21 cellular contexts compared by ENCODE assay signal in the genomic region with DNA sequence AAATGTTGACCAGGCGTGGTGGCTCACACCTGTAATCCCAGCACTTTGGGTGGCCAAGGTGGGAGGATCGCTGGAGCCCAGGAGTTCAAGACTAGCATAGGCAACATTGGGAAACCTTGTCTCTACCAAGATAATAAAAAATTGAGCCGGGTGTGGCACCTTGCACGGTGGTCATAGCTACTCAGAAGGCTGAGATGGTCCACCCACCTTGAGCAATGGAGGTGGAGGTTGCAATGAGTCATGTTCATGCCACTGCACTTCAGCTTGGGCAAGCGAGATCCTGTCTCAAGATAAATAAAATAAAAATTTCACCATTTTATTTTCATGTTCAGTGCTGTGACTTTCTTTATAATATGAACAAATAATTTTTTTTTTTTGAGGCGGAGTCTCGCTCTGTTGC. TPM values are rescaled to one million over a fixed set of nuclear protein-coding genes. Genes with fewer than 3 reads are reported as not detected.
DNase-seq lines count a peak whose midpoint lies in the region; ATAC-seq and TF ChIP-seq lines count a peak whose summit lies in the region.
"Had no signal": no experiment of that assay in that cellular context is flagged by ENCODE, and none has a peak within 500 bp of the region (broad histone marks: within the 10 kb centered on the region; RNA-seq: fewer than 3 reads in every experiment).

No MANE protein-coding gene starts in this region.

- peaks cover 36% of the 10 kb centered on the region for H3K36me3 Mint-ChIP-seq in activated CD8-positive, alpha-beta T cell treated with anti-CD3 and anti-CD28 coated beads for 36 hours (ENCODE audit: low read depth)
- peaks cover 40% of the 10 kb centered on the region for H3K36me3 Mint-ChIP-seq in activated CD8-positive, alpha-beta T cell treated with anti-CD3 and anti-CD28 coated beads, Interleukin-2, amount 10 ng/mL, durations not matched to agents 7 days and 5 days (ENCODE audit: low read depth)
- H3K36me3 Mint-ChIP-seq in activated T-helper 17 cell treated with anti-CD3 and anti-CD28 coated beads, Interleukin-2, amount 50 U/mL, for 72 hours (ENCODE audit: low read depth): peaks cover 57% of the 10 kb centered on the region
- peaks cover 83% of the 10 kb centered on the region for H3K36me3 Mint-ChIP-seq in stimulated activated effector memory CD8-positive, alpha-beta T cell treated with anti-CD3 and anti-CD28 coated beads, Interleukin-12 subunit alpha, Interleukin-12 subunit beta, amount 100 ng/mL, for 72 hours

- no peak overlapping the region for H3K4me3 Mint-ChIP-seq in activated CD8-positive, alpha-beta T cell treated with anti-CD3 and anti-CD28 coated beads for 36 hours
- no peak overlapping the region for H3K4me3 Mint-ChIP-seq in activated CD8-positive, alpha-beta T cell treated with anti-CD3 and anti-CD28 coated beads, Interleukin-2, amount 10 ng/mL, durations not matched to agents 7 days and 5 days
- no peak overlapping the region for H3K4me3 Mint-ChIP-seq in activated T-helper 17 cell treated with anti-CD3 and anti-CD28 coated beads, Interleukin-2, amount 50 U/mL, for 72 hours
- no peak overlapping the region for H3K4me3 Mint-ChIP-seq in stimulated activated effector memory CD8-positive, alpha-beta T cell treated with anti-CD3 and anti-CD28 coated beads, Interleukin-12 subunit alpha, Interleukin-12 subunit beta, amount 100 ng/mL, for 72 hours
- H3K4me3 Mint-ChIP-seq: memory B cell had no signal

- intact Hi-C loops in activated CD8-positive, alpha-beta T cell treated with anti-CD3 and anti-CD28 coated beads for 36 hours (cut with micrococcal nuclease): no loop called here

- H3K4me1 ChIP-seq in foreskin keratinocyte: peaks cover 6% of the 10 kb centered on the region

- H3K4me1 Mint-ChIP-seq in activated CD8-positive, alpha-beta T cell treated with anti-CD3 and anti-CD28 coated beads for 36 hours (ENCODE audit: low read depth): peaks cover 30% of the 10 kb centered on the region
- H3K4me1 Mint-ChIP-seq in activated CD8-positive, alpha-beta T cell treated with anti-CD3 and anti-CD28 coated beads, Interleukin-2, amount 10 ng/mL, durations not matched to agents 7 days and 5 days (ENCODE audit: low read depth): peaks cover 7% of the 10 kb centered on the region
- H3K4me1 Mint-ChIP-seq in activated T-helper 17 cell treated with anti-CD3 and anti-CD28 coated beads, Interleukin-2, amount 50 U/mL, for 72 hours: peaks cover 25% of the 10 kb centered on the region
- peaks cover 33% of the 10 kb centered on the region for H3K4me1 Mint-ChIP-seq in stimulated activated effector memory CD8-positive, alpha-beta T cell treated with anti-CD3 and anti-CD28 coated beads, Interleukin-12 subunit alpha, Interleukin-12 subunit beta, amount 100 ng/mL, for 72 hours

- H3K27ac ChIP-seq in foreskin keratinocyte: peak overlapping the region; percentile 38
- H3K27ac ChIP-seq: BLaER1 treated with 17β-estradiol and CSF1 and Interleukin-3, amounts not matched to agents 10 nM and 100 nM; heart right ventricle; spleen; vagina had no signal

- TF ChIP-seq CTCF in activated CD8-positive, alpha-beta T cell treated with anti-CD3 and anti-CD28 coated beads for 36 hours (IDR thresholded peaks at IDR 0.05): no peak
- TF ChIP-seq CTCF in foreskin keratinocyte (conservative IDR thresholded peaks at IDR 0.05): no peak

- CTCF ChIA-PET in activated CD8-positive, alpha-beta T cell treated with anti-CD3 and anti-CD28 coated beads for 36 hours (lab: Charles Lee): interaction anchor here (0.6 to 1.5 kb wide), 3 partner anchors 35 to 56 kb away, joined by 3 read pairs; no protein-coding TSS in a partner anchor
- CTCF ChIA-PET in activated CD8-positive, alpha-beta T cell treated with anti-CD3 and anti-CD28 coated beads, Interleukin-2, amount 10 ng/mL, durations not matched to agents 7 days and 5 days (lab: Charles Lee): interaction anchor here (1.6 kb wide), 1 partner anchor 15 kb away, joined by 5 read pairs; no protein-coding TSS in a partner anchor

- no peaks in the 10 kb centered on the region for H3K27me3 ChIP-seq in foreskin keratinocyte
- H3K27me3 ChIP-seq: BLaER1 treated with 17β-estradiol and CSF1 and Interleukin-3, amounts not matched to agents 10 nM and 100 nM; heart right ventricle; spleen; vagina had no signal

- POLR2A ChIA-PET in activated CD8-positive, alpha-beta T cell treated with anti-CD3 and anti-CD28 coated beads for 36 hours (lab: Charles Lee): interaction anchor here (0.7 kb wide), 1 partner anchor 29 kb away, joined by 4 read pairs; no protein-coding TSS in a partner anchor
- POLR2A ChIA-PET in activated CD8-positive, alpha-beta T cell treated with anti-CD3 and anti-CD28 coated beads, Interleukin-2, amount 10 ng/mL, durations not matched to agents 7 days and 5 days (lab: Charles Lee): no interaction called here

- no peaks in the 10 kb centered on the region for H3K27me3 Mint-ChIP-seq in activated CD8-positive, alpha-beta T cell treated with anti-CD3 and anti-CD28 coated beads for 36 hours
- no peaks in the 10 kb centered on the region for H3K27me3 Mint-ChIP-seq in activated CD8-positive, alpha-beta T cell treated with anti-CD3 and anti-CD28 coated beads, Interleukin-2, amount 10 ng/mL, durations not matched to agents 7 days and 5 days (ENCODE audit: low read depth)
- no peaks in the 10 kb centered on the region for H3K27me3 Mint-ChIP-seq in activated T-helper 17 cell treated with anti-CD3 and anti-CD28 coated beads, Interleukin-2, amount 50 U/mL, for 72 hours
- H3K27me3 Mint-ChIP-seq: memory B cell had no signal

- peak; percentile 73 for ATAC-seq in activated CD8-positive, alpha-beta T cell treated with anti-CD3 and anti-CD28 coated beads for 36 hours
- ATAC-seq in activated CD8-positive, alpha-beta T cell treated with anti-CD3 and anti-CD28 coated beads, Interleukin-2, amount 10 ng/mL, durations not matched to agents 7 days and 5 days: no peak
- peak; percentile 32 for ATAC-seq in activated T-helper 17 cell treated with anti-CD3 and anti-CD28 coated beads, Interleukin-2, amount 50 U/mL, for 72 hours (replicated peaks)
- ATAC-seq in foreskin keratinocyte: peak; percentile 92
- ATAC-seq in stimulated activated effector memory CD8-positive, alpha-beta T cell treated with anti-CD3 and anti-CD28 coated beads, Interleukin-12 subunit alpha, Interleukin-12 subunit beta, amount 100 ng/mL, for 72 hours: peak; percentile 65
- no peak for ATAC-seq in HG03108 (IDR thresholded peaks at IDR 0.05; ENCODE audit: unreplicated experiment)

- H3K9me3 Mint-ChIP-seq in activated CD8-positive, alpha-beta T cell treated with anti-CD3 and anti-CD28 coated beads for 36 hours: peaks cover 11% of the 10 kb centered on the region
- H3K9me3 Mint-ChIP-seq in activated CD8-positive, alpha-beta T cell treated with anti-CD3 and anti-CD28 coated beads, Interleukin-2, amount 10 ng/mL, durations not matched to agents 7 days and 5 days (ENCODE audit: insufficient read depth): peaks cover 13% of the 10 kb centered on the region
- no peaks in the 10 kb centered on the region for H3K9me3 Mint-ChIP-seq in activated T-helper 17 cell treated with anti-CD3 and anti-CD28 coated beads, Interleukin-2, amount 50 U/mL, for 72 hours
- H3K9me3 Mint-ChIP-seq in stimulated activated effector memory CD8-positive, alpha-beta T cell treated with anti-CD3 and anti-CD28 coated beads, Interleukin-12 subunit alpha, Interleukin-12 subunit beta, amount 100 ng/mL, for 72 hours: peaks cover 2% of the 10 kb centered on the region

- no peak overlapping the region for H3K27ac Mint-ChIP-seq in activated CD8-positive, alpha-beta T cell treated with anti-CD3 and anti-CD28 coated beads for 36 hours
- H3K27ac Mint-ChIP-seq in activated CD8-positive, alpha-beta T cell treated with anti-CD3 and anti-CD28 coated beads, Interleukin-2, amount 10 ng/mL, durations not matched to agents 7 days and 5 days: no peak overlapping the region
- H3K27ac Mint-ChIP-seq in activated T-helper 17 cell treated with anti-CD3 and anti-CD28 coated beads, Interleukin-2, amount 50 U/mL, for 72 hours: no peak overlapping the region
- no peak overlapping the region for H3K27ac Mint-ChIP-seq in stimulated activated effector memory CD8-positive, alpha-beta T cell treated with anti-CD3 and anti-CD28 coated beads, Interleukin-12 subunit alpha, Interleukin-12 subunit beta, amount 100 ng/mL, for 72 hours
- H3K27ac Mint-ChIP-seq: memory B cell had no signal

- no peak for DNase-seq in activated CD8-positive, alpha-beta T cell treated with anti-CD3 and anti-CD28 coated beads for 36 hours
- no peak for DNase-seq in activated CD8-positive, alpha-beta T cell treated with anti-CD3 and anti-CD28 coated beads, Interleukin-2, amount 10 ng/mL, durations not matched to agents 7 days and 5 days
- DNase-seq in foreskin keratinocyte (peak; percentile 55 to 79), iPS-NIHi7 (ENCODE audit: extremely low spot score) (no peak), glomerular visceral epithelial cell (ENCODE audit: extremely low spot score) (no peak)
- no peak for DNase-seq in stimulated activated effector memory CD8-positive, alpha-beta T cell treated with anti-CD3 and anti-CD28 coated beads, Interleukin-12 subunit alpha, Interleukin-12 subunit beta, amount 100 ng/mL, for 72 hours (ENCODE audit: low spot score in 2 of 2)
- DNase-seq: activated CD4-positive, alpha-beta T cell treated with anti-CD3 and anti-CD28 coated beads, Interleukin-2, amount 50 U/mL, for 1 hour; activated T-cell treated with anti-CD3 and anti-CD28 coated beads for 4 hours; effector CD8-positive, alpha-beta T cell; GOT3; heart right ventricle; NCI-H146; NCI-H345; SIG-M5; spleen; T-helper 1 cell had no signal

RNA-seq across cellular contexts. Expression of gene MAPK6, which starts 12.5 kb away (rescaled TPM):
- total RNA-seq in activated CD8-positive, alpha-beta T cell treated with anti-CD3 and anti-CD28 coated beads for 36 hours: 10 to 100 TPM; 40.5 to 42.2 TPM
- total RNA-seq in activated CD8-positive, alpha-beta T cell treated with anti-CD3 and anti-CD28 coated beads, Interleukin-2, amount 10 ng/mL, durations not matched to agents 7 days and 5 days: 10 to 100 TPM; 26.5 to 31.8 TPM
- 10 to 100 TPM; 36.5 to 62.3 TPM for total RNA-seq in activated T-helper 17 cell treated with anti-CD3 and anti-CD28 coated beads, Interleukin-2, amount 50 U/mL, for 72 hours
- 76.6 and 78.2 TPM in 2 replicates for total RNA-seq in foreskin keratinocyte
- polyA plus RNA-seq in foreskin keratinocyte: 16.6 and 19.8 TPM in 2 replicates

RNA-seq across cellular contexts. Expression of gene LEO1, which starts 60.0 kb away (rescaled TPM):
- total RNA-seq in activated CD8-positive, alpha-beta T cell treated with anti-CD3 and anti-CD28 coated beads for 36 hours: 10 to 100 TPM; 28.9 to 31.1 TPM
- 10 to 100 TPM; 30.3 to 33.4 TPM for total RNA-seq in activated CD8-positive, alpha-beta T cell treated with anti-CD3 and anti-CD28 coated beads, Interleukin-2, amount 10 ng/mL, durations not matched to agents 7 days and 5 days
- total RNA-seq in activated T-helper 17 cell treated with anti-CD3 and anti-CD28 coated beads, Interleukin-2, amount 50 U/mL, for 72 hours: 10 to 100 TPM; 22.7 to 31.7 TPM
- total RNA-seq in foreskin keratinocyte: 33.3 and 38.3 TPM in 2 replicates
- polyA plus RNA-seq in foreskin keratinocyte: 17.8 and 20.3 TPM in 2 replicates

Comparison
In these comparisons a context has a peak if more than half of its experiments do, and no peak if none do; other contexts are left out.
1. ATAC-seq: peak in activated CD8-positive, alpha-beta T cell treated with anti-CD3 and anti-CD28 coated beads for 36 hours (single experiment), activated T-helper 17 cell treated with anti-CD3 and anti-CD28 coated beads, Interleukin-2, amount 50 U/mL, for 72 hours (single experiment), foreskin keratinocyte (single experiment) and stimulated activated effector memory CD8-positive, alpha-beta T cell treated with anti-CD3 and anti-CD28 coated beads, Interleukin-12 subunit alpha, Interleukin-12 subunit beta, amount 100 ng/mL, for 72 hours (single experiment); none in activated CD8-positive, alpha-beta T cell treated with anti-CD3 and anti-CD28 coated beads, Interleukin-2, amount 10 ng/mL, durations not matched to agents 7 days and 5 days (single experiment) and HG03108 (single experiment).
2. DNase-seq: peak in foreskin keratinocyte (2 of 2); none in activated CD8-positive, alpha-beta T cell treated with anti-CD3 and anti-CD28 coated beads for 36 hours (single experiment), activated CD8-positive, alpha-beta T cell treated with anti-CD3 and anti-CD28 coated beads, Interleukin-2, amount 10 ng/mL, durations not matched to agents 7 days and 5 days (single experiment), stimulated activated effector memory CD8-positive, alpha-beta T cell treated with anti-CD3 and anti-CD28 coated beads, Interleukin-12 subunit alpha, Interleukin-12 subunit beta, amount 100 ng/mL, for 72 hours (0 of 2), iPS-NIHi7 (single experiment) and glomerular visceral epithelial cell (single experiment).